8 cellular contexts compared by ENCODE assay signal in genomic region chr4:93897559-93897958, GRCh38.
A peak's percentile ranks its signal among the peaks of the same experiment; 100 is the strongest.
DNase-seq lines count a peak whose midpoint lies in the region; ATAC-seq and TF ChIP-seq lines count a peak whose summit lies in the region.

No MANE protein-coding gene starts in this region.

- peak; percentile 66 for ATAC-seq in left colon
- no peak for ATAC-seq in natural killer cell treated with Interleukin-12 subunit alpha and Interleukin-12 subunit beta and Interleukin-15 and Interleukin-18, amount 100 ng/mL, for 72 hours

- H3K36me3 ChIP-seq in GM06990 (ENCODE audit: control insufficient read depth, insufficient read depth, low read length) (no peaks in the 10 kb centered on the region), HAP-1 (replicated peaks) (no peaks in the 10 kb centered on the region), Peyer's patch (no peaks in the 10 kb centered on the region)

- H3K4me3 Mint-ChIP-seq in natural killer cell treated with Interleukin-12 subunit alpha and Interleukin-12 subunit beta and Interleukin-15 and Interleukin-18, amount 100 ng/mL, for 72 hours = no peak overlapping the region

- no peak overlapping the region for H3K27ac Mint-ChIP-seq in natural killer cell treated with Interleukin-12 subunit alpha and Interleukin-12 subunit beta and Interleukin-15 and Interleukin-18, amount 100 ng/mL, for 72 hours

- H3K4me1 Mint-ChIP-seq in natural killer cell treated with Interleukin-12 subunit alpha and Interleukin-12 subunit beta and Interleukin-15 and Interleukin-18, amount 100 ng/mL, for 72 hours (ENCODE audit: low read depth in 2 of 2) = no peaks in the 10 kb centered on the region

- H3K27ac ChIP-seq in Peyer's patch = no peak overlapping the region

- intact Hi-C loops in left colon (cut with DNase I, micrococcal nuclease) = no loop called here

- TF ChIP-seq POLR2A in Peyer's patch (IDR thresholded peaks at IDR 0.05) = no peak

- H3K4me1 ChIP-seq in HAP-1 (peaks cover 5% of the 10 kb centered on the region), Peyer's patch (no peaks in the 10 kb centered on the region)

- H3K27me3 ChIP-seq in GM06990 (replicated peaks; ENCODE audit: control insufficient read depth, insufficient read depth, low read length) (no peaks in the 10 kb centered on the region), HAP-1 (ENCODE audit: low read depth) (no peaks in the 10 kb centered on the region), Peyer's patch (no peaks in the 10 kb centered on the region)

- H3K9me3 Mint-ChIP-seq in natural killer cell treated with Interleukin-12 subunit alpha and Interleukin-12 subunit beta and Interleukin-15 and Interleukin-18, amount 100 ng/mL, for 72 hours = peaks cover 3% of the 10 kb centered on the region

- H3K4me3 ChIP-seq in GM06990 (replicated peaks; ENCODE audit: low read depth, low read length) (no peak overlapping the region), HAP-1 (no peak overlapping the region), Peyer's patch (no peak overlapping the region)

- DNase-seq in GM06990 (ENCODE audit: extremely low read depth, insufficient read length) = no peak
- DNase-seq in HAP-1 (ENCODE audit: low spot score in 2 of 2) = peak; percentile 14 to 80
- DNase-seq in Peyer's patch = no peak
- no peak for DNase-seq in left colon
- no peak for DNase-seq in COR-L47 (lab: John Stamatoyannopoulos, UW)
- no peak for DNase-seq in central memory CD4-positive, alpha-beta T cell
- DNase-seq in natural killer cell treated with Interleukin-12 subunit alpha and Interleukin-12 subunit beta and Interleukin-15 and Interleukin-18, amount 100 ng/mL, for 72 hours (ENCODE audit: low spot score) = no peak
- DNase-seq in retina = no peak

- in situ Hi-C loops in HAP-1 (cut with MboI; ENCODE audit: low sequenced_read_pairs) = loop anchor here (10.0 kb wide), 1 partner anchor 237 kb away; no protein-coding TSS in a partner anchor

- no peaks in the 10 kb centered on the region for H3K36me3 Mint-ChIP-seq in natural killer cell treated with Interleukin-12 subunit alpha and Interleukin-12 subunit beta and Interleukin-15 and Interleukin-18, amount 100 ng/mL, for 72 hours

- no peaks in the 10 kb centered on the region for H3K27me3 Mint-ChIP-seq in natural killer cell treated with Interleukin-12 subunit alpha and Interleukin-12 subunit beta and Interleukin-15 and Interleukin-18, amount 100 ng/mL, for 72 hours

- H3K9me3 ChIP-seq in HAP-1 = no peaks in the 10 kb centered on the region
- no peaks in the 10 kb centered on the region for H3K9me3 ChIP-seq in Peyer's patch

- TF ChIP-seq CTCF in GM06990 (IDR thresholded peaks at IDR 0.05; ENCODE audit: insufficient read depth, low read length, poor library complexity, severe bottlenecking) (peak; percentile 29), Peyer's patch (IDR thresholded peaks at IDR 0.05) (peak in 4 of 6 experiments; percentile 8 to 54 (median 49))

Comparison
In these comparisons a context has a peak if more than half of its experiments do, and no peak if none do; other contexts are left out.
1. DNase-seq: peak in HAP-1 (2 of 2); none in GM06990 (single experiment), Peyer's patch (0 of 3), left colon (0 of 2), COR-L47 (single experiment), central memory CD4-positive, alpha-beta T cell (single experiment), natural killer cell treated with Interleukin-12 subunit alpha and Interleukin-12 subunit beta and Interleukin-15 and Interleukin-18, amount 100 ng/mL, for 72 hours (single experiment) and retina (single experiment).